24 cellular contexts compared by ENCODE assay signal in the genomic region with DNA sequence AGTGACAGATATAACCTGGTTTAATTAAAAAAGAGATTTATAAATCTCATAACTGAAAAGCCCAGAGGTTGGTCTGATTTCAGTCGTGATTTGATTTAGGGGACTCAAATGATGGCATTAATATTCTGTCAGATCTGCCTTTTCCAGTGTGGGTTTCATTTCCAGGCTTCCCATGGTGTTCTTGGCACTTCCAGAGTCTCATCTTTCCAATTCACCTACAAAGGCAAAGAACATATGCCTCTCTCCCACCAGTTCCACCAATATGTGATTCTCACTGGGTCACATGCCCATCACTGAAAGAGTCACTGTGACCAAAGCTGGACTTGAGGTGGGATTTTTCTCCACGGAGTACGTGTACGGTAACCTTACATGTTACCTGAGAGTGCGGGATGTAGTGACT.
"Had no signal": no experiment of that assay in that cellular context is flagged by ENCODE, and none has a peak within 500 bp of the region (broad histone marks: within the 10 kb centered on the region; RNA-seq: fewer than 3 reads in every experiment).

No MANE protein-coding gene starts in this region.

- FAIRE-seq: endometrium, islet of Langerhans, keratinocyte had no signal

- DNase-seq: cortex of kidney; effector CD8-positive, alpha-beta T cell; effector memory CD8-positive, alpha-beta T cell; endodermal cell; erythroblast; esophagus squamous epithelium; foreskin fibroblast; foreskin melanocyte; gastrocnemius medialis; glutamatergic neuron; head of caudate nucleus; heart right ventricle; hippocampal formation; left cardiac atrium; left lung; left ventricle myocardium superior; lower lobe of right lung; mesenchymal stem cell; mucosa of descending colon; naive B cell; naive thymus-derived CD8-positive, alpha-beta T cell had no signal
